ENCODE assay signal across 8 cellular contexts in genomic region chr7:29285451-29285807, GRCh38.
A peak's percentile ranks its signal among the peaks of the same experiment; 100 is the strongest.
DNase-seq lines count a peak whose midpoint lies in the region; ATAC-seq and TF ChIP-seq lines count a peak whose summit lies in the region.

No MANE protein-coding gene starts in this region.

- TF ChIP-seq POLR2A in lower leg skin (IDR thresholded peaks at IDR 0.05): no peak

- H3K27ac ChIP-seq in KMS-11: peak overlapping the region; percentile 39; the same call in 1 of the 2 replicates

- no peak overlapping the region for H3K4me3 Mint-ChIP-seq in activated CD4-positive, alpha-beta memory T cell treated with anti-CD3 and anti-CD28 coated beads, Interleukin-2, amount 10 ng/mL, durations not matched to agents 7 days and 5 days

- H3K27me3 Mint-ChIP-seq in activated CD4-positive, alpha-beta memory T cell treated with anti-CD3 and anti-CD28 coated beads, Interleukin-2, amount 10 ng/mL, durations not matched to agents 7 days and 5 days: peaks cover 59% of the 10 kb centered on the region

- 60 to 68% methylated on average over 4 of the region's 4 CpGs for WGBS in lower leg skin, 2 donors

- peaks cover 49% of the 10 kb centered on the region for H3K4me1 ChIP-seq in KMS-11 (ENCODE audit: low read depth, poor library complexity, severe bottlenecking)

- peak overlapping the region; percentile 90 for H3K4me2 ChIP-seq in KMS-11

- H3K79me2 ChIP-seq in KMS-11 (ENCODE audit: insufficient read depth, low read depth): no peaks in the 10 kb centered on the region

- peak; percentile 46 for DNase-seq in COLO829 (ENCODE audit: low spot score)
- peak; percentile 62 for DNase-seq in activated CD4-positive, alpha-beta memory T cell treated with anti-CD3 and anti-CD28 coated beads, Interleukin-2, amount 10 ng/mL, durations not matched to agents 7 days and 5 days
- no peak for DNase-seq in left colon
- no peak for DNase-seq in lower leg skin (ENCODE audit: low spot score in 2 of 2)
- DNase-seq in activated CD4-positive, CD25-positive, alpha-beta regulatory T cell (lab: John Stamatoyannopoulos, UW): no peak
- DNase-seq in cortex of kidney (lab: John Stamatoyannopoulos, UW): no peak

- peaks cover 42% of the 10 kb centered on the region for H3K4me1 Mint-ChIP-seq in activated CD4-positive, alpha-beta memory T cell treated with anti-CD3 and anti-CD28 coated beads, Interleukin-2, amount 10 ng/mL, durations not matched to agents 7 days and 5 days

- H3K9ac ChIP-seq in KMS-11: no peak overlapping the region

- no peak overlapping the region for H3K27ac Mint-ChIP-seq in activated CD4-positive, alpha-beta memory T cell treated with anti-CD3 and anti-CD28 coated beads, Interleukin-2, amount 10 ng/mL, durations not matched to agents 7 days and 5 days

- ATAC-seq in GM21390 (IDR thresholded peaks at IDR 0.05; ENCODE audit: unreplicated experiment) (peak; percentile 61), left colon (peak; percentile 22)

- no peaks in the 10 kb centered on the region for H4K20me1 ChIP-seq in KMS-11 (ENCODE audit: insufficient read depth)

- TF ChIP-seq CTCF in KMS-11 (conservative IDR thresholded peaks at IDR 0.05; ENCODE audit: low read depth, low read length) (no peak), lower leg skin (IDR thresholded peaks at IDR 0.05) (no peak)

- no peaks in the 10 kb centered on the region; the same call in 1 of the 2 replicates for H3K27me3 ChIP-seq in KMS-11 (ENCODE audit: insufficient read depth, low read depth)

- intact Hi-C loops in left colon (cut with DNase I, micrococcal nuclease): no loop called here
- intact Hi-C loops in lower leg skin (cut with DNase I; ENCODE audit: low total_unique reads): no loop called here

- H3K36me3 Mint-ChIP-seq in activated CD4-positive, alpha-beta memory T cell treated with anti-CD3 and anti-CD28 coated beads, Interleukin-2, amount 10 ng/mL, durations not matched to agents 7 days and 5 days (ENCODE audit: low read depth): no peaks in the 10 kb centered on the region

- no peaks in the 10 kb centered on the region for H3K36me3 ChIP-seq in KMS-11 (ENCODE audit: insufficient read depth)

- POLR2A ChIA-PET in activated CD4-positive, alpha-beta memory T cell treated with anti-CD3 and anti-CD28 coated beads, Interleukin-2, amount 10 ng/mL, durations not matched to agents 7 days and 5 days (lab: Charles Lee): interaction anchor here (0.7 kb wide), 1 partner anchor 14 kb away, joined by 3 read pairs; no protein-coding TSS in a partner anchor

- H3K4me3 ChIP-seq in KMS-11 (IDR thresholded peaks at IDR 0.05; ENCODE audit: insufficient read depth, low read depth, low read length) (no peak overlapping the region), lower leg skin (ENCODE audit: low read depth, poor library complexity, severe bottlenecking) (no peak overlapping the region)

- no peaks in the 10 kb centered on the region for H3K9me3 Mint-ChIP-seq in activated CD4-positive, alpha-beta memory T cell treated with anti-CD3 and anti-CD28 coated beads, Interleukin-2, amount 10 ng/mL, durations not matched to agents 7 days and 5 days

- CTCF ChIA-PET in activated CD4-positive, alpha-beta memory T cell treated with anti-CD3 and anti-CD28 coated beads, Interleukin-2, amount 10 ng/mL, durations not matched to agents 7 days and 5 days (lab: Charles Lee): interaction anchor here (0.9 to 1.3 kb wide), 2 partner anchors 11 to 15 kb away, joined by 3 to 4 read pairs; no protein-coding TSS in a partner anchor

- no peak overlapping the region for H2AFZ ChIP-seq in KMS-11 (ENCODE audit: low read depth)

Comparison
In these comparisons a context has a peak if more than half of its experiments do, and no peak if none do; other contexts are left out.
1. DNase-seq: peak in COLO829 (single experiment) and activated CD4-positive, alpha-beta memory T cell treated with anti-CD3 and anti-CD28 coated beads, Interleukin-2, amount 10 ng/mL, durations not matched to agents 7 days and 5 days (single experiment); none in left colon (0 of 2), lower leg skin (0 of 2), activated CD4-positive, CD25-positive, alpha-beta regulatory T cell (0 of 4) and cortex of kidney (single experiment).